Comparison of ENCODE assay signal across 19 cellular contexts in the genomic region with DNA sequence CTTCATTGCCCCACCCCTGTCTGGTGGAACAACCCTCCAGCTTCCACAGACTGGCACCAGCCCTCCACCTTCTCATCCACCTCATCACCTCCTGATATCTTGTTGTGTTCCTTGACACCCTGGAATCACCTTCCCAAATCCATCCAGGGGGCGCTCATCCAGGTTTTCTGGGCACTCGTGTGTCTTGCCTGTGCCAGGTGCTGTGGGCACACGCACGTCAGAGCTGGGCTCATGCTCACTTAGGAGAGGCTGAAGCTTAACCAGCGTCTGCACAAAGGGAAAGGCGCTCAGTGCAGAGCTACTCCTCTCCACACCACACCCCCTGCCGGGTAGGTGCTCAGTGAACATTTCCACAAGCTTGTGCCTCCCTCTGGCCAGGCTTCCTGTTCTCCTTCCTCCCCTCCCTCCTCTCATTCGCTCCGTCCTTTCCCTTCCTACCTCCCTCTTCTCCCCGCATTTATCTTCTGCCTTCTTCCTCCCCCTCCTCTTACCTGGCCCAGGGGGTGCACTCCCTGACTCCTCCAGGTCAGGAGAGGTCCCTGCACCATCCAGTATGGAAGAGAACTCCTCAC. TPM values are rescaled to one million over a fixed set of nuclear protein-coding genes. Genes with fewer than 3 reads are reported as not detected.
A peak's percentile ranks its signal among the peaks of the same experiment; 100 is the strongest.
DNase-seq lines count a peak whose midpoint lies in the region; ATAC-seq and TF ChIP-seq lines count a peak whose summit lies in the region.
"Had no signal": no experiment of that assay in that cellular context is flagged by ENCODE, and none has a peak within 500 bp of the region (broad histone marks: within the 10 kb centered on the region; RNA-seq: fewer than 3 reads in every experiment).

No MANE protein-coding gene starts in this region.

- H3K36me3 ChIP-seq in BE2C (no peaks in the 10 kb centered on the region), SJCRH30 (no peaks in the 10 kb centered on the region)
- H3K36me3 ChIP-seq: brain microvascular endothelial cell, neutrophil had no signal

- no peak overlapping the region for H3K27ac ChIP-seq in SJCRH30
- H3K27ac ChIP-seq: brain microvascular endothelial cell, hepatocyte, neutrophil had no signal

- no peaks in the 10 kb centered on the region for H3K4me1 ChIP-seq in BE2C
- H3K4me1 ChIP-seq in SJCRH30 = no peaks in the 10 kb centered on the region

- no peak overlapping the region for H3K4me3 ChIP-seq in BE2C (ENCODE audit: low read depth, low read length)
- H3K4me3 ChIP-seq in epithelial cell of esophagus (ENCODE audit: low read length) = no peak overlapping the region
- no peak overlapping the region for H3K4me3 ChIP-seq in SJCRH30
- H3K4me3 ChIP-seq: hepatocyte had no signal

- H3K9me3 ChIP-seq in BE2C (no peaks in the 10 kb centered on the region), SJCRH30 (replicated peaks) (no peaks in the 10 kb centered on the region)
- H3K9me3 ChIP-seq: neutrophil had no signal

- DNase-seq in BE2C (no peak), Daoy (ENCODE audit: low read depth) (peak; percentile 44), NCI-H1930 (lab: John Stamatoyannopoulos, UW) (peak; percentile 6 to 43), epithelial cell of esophagus (ENCODE audit: low read depth) (peak; percentile 1), SJCRH30 (no peak)
- no peak for DNase-seq in stimulated activated CD4-positive, alpha-beta T cell treated with anti-CD3 and anti-CD28 coated beads, Interleukin-1b, Interleukin-23, amount 100 ng/mL, for 48 hours
- DNase-seq: activated CD4-positive, alpha-beta T cell treated with anti-CD3 and anti-CD28 coated beads, Interleukin-2, amount 50 U/mL, for 48 hours; activated T-cell treated with anti-CD3 and anti-CD28 coated beads, Interleukin-2, amount 50 U/mL, for 4 hours; brain microvascular endothelial cell; DMS79; kidney glomerular epithelial cell; NCI-H1417 treated with DMSO at 0.1 percent for 48 hours; SW 1271 had no signal

- H3K27me3 ChIP-seq in BE2C = peaks cover 15% of the 10 kb centered on the region
- H3K27me3 ChIP-seq in SJCRH30 = 0 out of 2 replicates have a peak, but pooled peaks cover 6% of the 10 kb centered on the region

- TF ChIP-seq CTCF in BE2C (IDR thresholded peaks at IDR 0.05; ENCODE audit: low read depth, low read length) (0 out of 2 replicates have a peak, but pooled peaks have one; percentile 7), epithelial cell of esophagus (IDR thresholded peaks at IDR 0.05; ENCODE audit: insufficient read depth, low read depth, low read length, missing control alignments) (no peak)

- no peak for ATAC-seq in HG02623 (IDR thresholded peaks at IDR 0.05; ENCODE audit: unreplicated experiment)
- ATAC-seq: activated T-cell treated with anti-CD3 and anti-CD28 coated beads, Interleukin-2, amount 50 U/mL, for 4 hours had no signal

RNA-seq across cellular contexts. Expression of gene ADCYAP1R1, which starts 4.8 kb away (rescaled TPM):
- polyA plus RNA-seq in BE2C (2012; ENCODE audit: insufficient read depth, insufficient read length, low read depth) = 4.7 TPM
- 0.17 and 0.24 TPM in 2 replicates for total RNA-seq in Daoy (2014; rRNA removed; shearing (Covaris generic))
- total RNA-seq in SJCRH30 (2014; rRNA removed; shearing (Covaris generic)) = not detected in 2 replicates
- total RNA-seq: activated T-cell treated with anti-CD3 and anti-CD28 coated beads, Interleukin-2, amount 50 U/mL, for 4 hours; RPMI7951 had no signal
- polyA plus RNA-seq: BJ, hepatocyte, IgD-negative memory B cell had no signal

Comparison
In these comparisons a context has a peak if more than half of its experiments do, and no peak if none do; other contexts are left out.
1. DNase-seq: peak in Daoy (single experiment), NCI-H1930 (2 of 2) and epithelial cell of esophagus (single experiment); none in BE2C (single experiment), SJCRH30 (0 of 2) and stimulated activated CD4-positive, alpha-beta T cell treated with anti-CD3 and anti-CD28 coated beads, Interleukin-1b, Interleukin-23, amount 100 ng/mL, for 48 hours (single experiment).